In the genomic region with DNA sequence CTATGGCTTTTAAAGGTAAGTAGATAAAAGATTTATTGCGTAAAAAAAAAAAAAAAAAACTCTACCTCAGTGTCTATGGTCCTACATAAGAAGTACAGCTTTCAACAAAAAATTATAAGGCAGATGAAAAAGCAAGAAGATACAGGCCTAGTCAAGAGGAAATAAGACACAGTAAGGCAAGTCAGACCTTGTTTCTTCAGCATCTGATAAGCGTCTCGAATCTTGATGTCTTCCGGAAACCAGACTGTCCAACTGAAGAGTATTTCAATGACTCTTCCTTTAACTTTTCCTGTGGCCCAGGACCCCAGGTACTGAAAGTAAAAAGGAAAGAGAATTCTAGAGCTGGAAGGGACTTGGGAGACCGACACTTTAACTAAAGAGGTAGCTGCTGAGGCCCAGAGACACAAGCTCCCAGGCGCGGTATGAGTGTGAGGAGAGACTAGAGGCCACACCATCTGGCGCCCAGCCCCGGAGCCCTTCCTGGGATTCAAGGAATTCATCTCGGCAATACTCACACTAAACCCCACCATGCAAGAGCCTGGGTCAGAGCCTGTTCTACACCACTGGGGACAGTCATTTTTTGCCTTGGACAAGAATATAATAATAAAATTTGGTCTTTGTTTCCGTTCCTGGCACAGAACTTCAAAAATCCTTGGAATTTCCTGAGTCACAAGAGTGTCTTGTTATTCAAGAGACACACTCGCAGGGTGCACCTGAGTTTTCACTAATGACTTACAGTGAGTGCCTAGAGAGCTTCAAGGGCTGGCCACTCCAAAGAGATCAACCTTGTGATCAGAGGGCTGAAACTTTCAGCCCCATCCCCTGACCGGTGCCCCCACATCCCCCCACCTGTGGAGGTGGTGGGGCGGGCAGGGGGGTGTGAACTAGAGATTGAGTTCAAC, we compare ENCODE assay signal across 13 cellular contexts. TPM values are rescaled to one million over a fixed set of nuclear protein-coding genes. Genes with fewer than 3 reads are reported as not detected.
A peak's percentile ranks its signal among the peaks of the same experiment; 100 is the strongest.
DNase-seq lines count a peak whose midpoint lies in the region; ATAC-seq and TF ChIP-seq lines count a peak whose summit lies in the region.
"Had no signal": no experiment of that assay in that cellular context is flagged by ENCODE, and none has a peak within 500 bp of the region (broad histone marks: within the 10 kb centered on the region; RNA-seq: fewer than 3 reads in every experiment).

No MANE protein-coding gene starts in this region.

- H3K27ac ChIP-seq in breast epithelium, result peak overlapping the region; percentile 75 to 86

- no peak for TF ChIP-seq POLR2A in breast epithelium (IDR thresholded peaks at IDR 0.05)

- no peak overlapping the region for H3K27ac Mint-ChIP-seq in MCF 10A (ENCODE audit: low read depth, unreplicated experiment)
- H3K27ac Mint-ChIP-seq: activated naive CD4-positive, alpha-beta T cell treated with anti-CD3 and anti-CD28 coated beads for 36 hours had no signal

- H3K4me3 ChIP-seq in breast epithelium, result no peak overlapping the region

- ATAC-seq in GM18867 (IDR thresholded peaks at IDR 0.05; ENCODE audit: unreplicated experiment) (no peak), GM18861 (IDR thresholded peaks at IDR 0.05; ENCODE audit: unreplicated experiment) (no peak)

- H3K4me1 Mint-ChIP-seq in MCF 10A (ENCODE audit: insufficient read depth, unreplicated experiment), result peaks cover 12% of the 10 kb centered on the region

- no peaks in the 10 kb centered on the region for H3K36me3 ChIP-seq in breast epithelium

- H3K4me3 Mint-ChIP-seq in MCF 10A (ENCODE audit: unreplicated experiment), result no peak overlapping the region
- H3K4me3 Mint-ChIP-seq: activated naive CD4-positive, alpha-beta T cell treated with anti-CD3 and anti-CD28 coated beads for 36 hours; dendritic cell treated with granulocyte-macrophage colony-stimulating factor and Interleukin-4, amounts not matched to agents 40 ng/mL and 50 ng/mL, for 4 days had no signal

- H3K27me3 ChIP-seq in breast epithelium, result no peaks in the 10 kb centered on the region

- intact Hi-C loops in breast epithelium (cut with DNase I; ENCODE audit: low total_unique reads) (no loop called here), MCF 10A (cut with micrococcal nuclease) (no loop called here)

- POLR2A ChIA-PET in MCF 10A (lab: Yijun Ruan, JAX), result interaction anchor here (0.7 to 2.1 kb wide), 4 partner anchors 9 to 67 kb away, joined by 3 to 9 read pairs (median 6); a partner anchor contains a TSS

- no peaks in the 10 kb centered on the region for H3K9me3 ChIP-seq in breast epithelium

- CTCF ChIA-PET in MCF 10A (lab: Yijun Ruan, JAX), result interaction anchor here (0.7 to 1.4 kb wide), 7 partner anchors 9 to 849 kb away, joined by 3 to 7 read pairs (median 4); a partner anchor contains a TSS

- DNase-seq in breast epithelium (ENCODE audit: low spot score in 2 of 2) (peak in 1 of 2 donors; percentile 73), MCF 10A (ENCODE audit: unreplicated experiment) (no peak), amniotic epithelial cell (ENCODE audit: low read depth) (peak; percentile 33), iris pigment epithelial cell (ENCODE audit: low read depth) (peak; percentile 29), T-helper 2 cell (no peak)
- DNase-seq in stimulated activated CD4-positive, alpha-beta T cell treated with anti-CD3 and anti-CD28 coated beads, Interleukin-2, amount 100 ng/mL, for 48 hours, result no peak
- DNase-seq: activated naive CD4-positive, alpha-beta T cell treated with anti-CD3 and anti-CD28 coated beads for 36 hours; head of caudate nucleus; midbrain; NCI-H1930 had no signal

- no peaks in the 10 kb centered on the region for H3K9me3 Mint-ChIP-seq in MCF 10A (ENCODE audit: unreplicated experiment)
- H3K9me3 Mint-ChIP-seq: activated naive CD4-positive, alpha-beta T cell treated with anti-CD3 and anti-CD28 coated beads for 36 hours; dendritic cell treated with granulocyte-macrophage colony-stimulating factor and Interleukin-4, amounts not matched to agents 40 ng/mL and 50 ng/mL, for 4 days had no signal

- H3K36me3 Mint-ChIP-seq in MCF 10A (ENCODE audit: insufficient read depth, unreplicated experiment), result peaks cover 62% of the 10 kb centered on the region

- no TSS peak for BruUV-seq in MCF 10A (replicated peaks; lab: Mats Ljungman, UMichigan)

- peaks cover 0 to 10% of the 10 kb centered on the region in 2 donors for H3K4me1 ChIP-seq in breast epithelium

- TF ChIP-seq CTCF in breast epithelium (IDR thresholded peaks at IDR 0.05), result peak in 1 of 3 donors; percentile 25
- TF ChIP-seq CTCF in MCF 10A (IDR thresholded peaks at IDR 0.05; ENCODE audit: unreplicated experiment), result no peak

- no peaks in the 10 kb centered on the region for H3K27me3 Mint-ChIP-seq in MCF 10A (ENCODE audit: insufficient read depth, unreplicated experiment)
- H3K27me3 Mint-ChIP-seq: dendritic cell treated with granulocyte-macrophage colony-stimulating factor and Interleukin-4, amounts not matched to agents 40 ng/mL and 50 ng/mL, for 4 days had no signal

RNA-seq across cellular contexts. Expression of a gene that starts 18.6 kb away (rescaled TPM):
- total RNA-seq in breast epithelium (10 to 100 TPM; 42.9 to 72.0 (median 61.9) TPM), MCF 10A (2022) (22.2 and 40.9 TPM in 2 replicates)

RNA-seq across cellular contexts. Expression of a gene that starts 38.8 kb away (rescaled TPM):
- total RNA-seq in breast epithelium (10 to 100 TPM; 12.8 to 31.6 (median 29.2) TPM), MCF 10A (2022) (10.0 and 16.7 TPM in 2 replicates)

Comparison
In these comparisons a context has a peak if more than half of its experiments do, and no peak if none do; other contexts are left out.
1. DNase-seq: peak in amniotic epithelial cell (single experiment) and iris pigment epithelial cell (single experiment); none in MCF 10A (single experiment), stimulated activated CD4-positive, alpha-beta T cell treated with anti-CD3 and anti-CD28 coated beads, Interleukin-2, amount 100 ng/mL, for 48 hours (0 of 2) and T-helper 2 cell (0 of 5).